In the genomic region with DNA sequence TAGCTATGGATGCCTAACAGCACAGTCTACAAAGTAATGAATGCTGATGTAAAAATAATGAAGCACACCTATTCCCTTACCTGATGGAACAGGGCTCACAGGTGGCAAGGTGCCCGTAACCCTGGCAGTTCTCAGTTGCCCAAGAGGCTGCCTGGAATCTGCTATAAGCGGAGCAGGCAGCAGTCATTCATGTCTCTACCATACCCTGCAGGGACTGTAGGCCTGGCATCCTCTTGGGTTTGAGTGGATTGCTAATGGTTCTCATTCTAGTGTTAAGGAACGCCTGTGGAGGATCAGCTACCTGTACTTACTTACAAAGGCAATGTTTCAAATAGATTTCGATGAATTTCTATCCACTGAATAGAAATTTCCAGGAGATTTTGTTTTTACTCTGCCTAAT, we compare ENCODE assay signal across 20 cellular contexts. TPM values are rescaled to one million over a fixed set of nuclear protein-coding genes. Genes with fewer than 3 reads are reported as not detected.
A peak's percentile ranks its signal among the peaks of the same experiment; 100 is the strongest.
DNase-seq lines count a peak whose midpoint lies in the region; ATAC-seq and TF ChIP-seq lines count a peak whose summit lies in the region.
"Had no signal": no experiment of that assay in that cellular context is flagged by ENCODE, and none has a peak within 500 bp of the region (broad histone marks: within the 10 kb centered on the region; RNA-seq: fewer than 3 reads in every experiment).

No MANE protein-coding gene starts in this region.

- H4K8ac ChIP-seq in trophoblast cell (ENCODE audit: low read depth, low read length): no peak overlapping the region

- H3K23ac ChIP-seq in trophoblast cell (ENCODE audit: low read length): no peak overlapping the region

- CTCF ChIA-PET in RWPE1 (lab: Yijun Ruan, JAX): interaction anchor here (1.1 kb wide), 1 partner anchor 48 kb away, joined by 4 read pairs; no protein-coding TSS in a partner anchor

- H4K12ac ChIP-seq in trophoblast cell (ENCODE audit: low read depth, low read length): no peak overlapping the region

- H3K27ac ChIP-seq in RWPE1: peak overlapping the region; percentile 24; the same call in 1 of the 2 replicates
- H3K27ac ChIP-seq in trophoblast cell (ENCODE audit: low read depth, low read length): no peak overlapping the region

- DNase-seq in H7 (peak; percentile 60), RWPE1 (ENCODE audit: low spot score) (no peak), iPS DF 4.7 (ENCODE audit: extremely low read depth, low spot score) (peak; percentile 51), trophoblast cell (no peak), cortex of kidney (lab: John Stamatoyannopoulos, UW) (no peak)
- DNase-seq in stimulated activated CD4-positive, alpha-beta T cell treated with anti-CD3 and anti-CD28 coated beads, Interleukin-15, amount 100 ng/mL, for 24 hours: no peak
- DNase-seq: Calu3; CD4-positive, alpha-beta memory T cell; EL; NCI-H1092 treated with DMSO at 0.1 percent for 48 hours; NCI-H2081; NCI-H510A; NCI-H748 treated with DMSO at 0.1 percent for 48 hours; OCI-M1; RPMI8226; SIG-M5 had no signal

- H3K4me3 ChIP-seq in H7 (ENCODE audit: insufficient read depth, low read depth, low read length): no peak overlapping the region
- H3K4me3 ChIP-seq in trophoblast cell (ENCODE audit: low read depth, low read length): no peak overlapping the region
- H3K4me3 ChIP-seq: A549 had no signal

- H2AK5ac ChIP-seq in trophoblast cell (ENCODE audit: low read length): no peak overlapping the region

- no peak overlapping the region for H3K14ac ChIP-seq in trophoblast cell (ENCODE audit: low read length)

- WGBS in trophoblast cell (ENCODE audit: extremely low coverage, insufficient coverage, insufficient read length): no CpG with 5 or more reads among the region's 4 CpGs

- H3K27me3 ChIP-seq in H7 (ENCODE audit: control insufficient read depth, insufficient read depth, low read length): no peaks in the 10 kb centered on the region
- H3K27me3 ChIP-seq in trophoblast cell (ENCODE audit: insufficient read depth, low read length): no peaks in the 10 kb centered on the region

- H3K4ac ChIP-seq in trophoblast cell (ENCODE audit: low read depth, low read length): peak overlapping the region; percentile 24

- ATAC-seq in GM21515 (IDR thresholded peaks at IDR 0.05; ENCODE audit: unreplicated experiment) (no peak), HG03378 (IDR thresholded peaks at IDR 0.05; ENCODE audit: unreplicated experiment) (no peak)
- ATAC-seq: A549, SK-N-SH treated with all-trans-retinoic acid at 6 μM for 48 hours had no signal

- no peak overlapping the region for H2BK5ac ChIP-seq in trophoblast cell (ENCODE audit: low read depth, low read length, poor library complexity)

- H3K36me3 ChIP-seq in H7 (replicated peaks; ENCODE audit: control insufficient read depth, insufficient read depth, low read length): no peaks in the 10 kb centered on the region; the same call in 1 of the 2 replicates
- H3K36me3 ChIP-seq in trophoblast cell (ENCODE audit: control insufficient read depth in 1 of 2, insufficient read depth in 2 of 2, low read length in 2 of 2): peaks cover 4 to 7% of the 10 kb centered on the region in 2 experiments

- H3K9me3 ChIP-seq in trophoblast cell (ENCODE audit: insufficient read depth, low read depth, low read length): no peaks in the 10 kb centered on the region
- H3K9me3 ChIP-seq: A549 had no signal

- H3K79me1 ChIP-seq in trophoblast cell (ENCODE audit: low read length): peaks cover 8% of the 10 kb centered on the region

- H3K4me2 ChIP-seq in trophoblast cell (ENCODE audit: low read length): no peak overlapping the region
- H3K4me2 ChIP-seq: A549 had no signal

- H2AFZ ChIP-seq in trophoblast cell (ENCODE audit: insufficient read depth, low read length, poor library complexity): no peak overlapping the region

- peak overlapping the region; percentile 63 for H3K9ac ChIP-seq in trophoblast cell (ENCODE audit: low read length)

- H3K4me1 ChIP-seq in trophoblast cell (ENCODE audit: control insufficient read depth in 1 of 2, insufficient read depth in 2 of 2, low read length in 2 of 2): peaks cover 15 to 17% of the 10 kb centered on the region in 2 experiments

- H4K91ac ChIP-seq in trophoblast cell (ENCODE audit: low read depth, low read length): no peak overlapping the region

- POLR2A ChIA-PET in RWPE1 (lab: Yijun Ruan, JAX; ENCODE audit: low non-redundant PET): no interaction called here

- H2BK120ac ChIP-seq in trophoblast cell (ENCODE audit: insufficient read depth, low read length, poor library complexity): no peak overlapping the region

- TF ChIP-seq CTCF in RWPE1 (conservative IDR thresholded peaks at IDR 0.05; ENCODE audit: low read depth): no peak

- peaks cover 2% of the 10 kb centered on the region for H3K79me2 ChIP-seq in trophoblast cell (ENCODE audit: control insufficient read depth, insufficient read depth, low read length, poor library complexity)

- no peak overlapping the region for H2BK12ac ChIP-seq in trophoblast cell (ENCODE audit: low read length)

- H3K18ac ChIP-seq in trophoblast cell (ENCODE audit: low read length): no peak overlapping the region

RNA-seq across cellular contexts. Expression of gene BAIAP2L1, which starts 38.4 kb away (rescaled TPM):
- 16.6 and 24.9 TPM in 2 replicates for total RNA-seq in H7 (2014; rRNA removed; shearing (Covaris generic))
- polyA plus RNA-seq in trophoblast cell (2013): 43.3 and 44.5 TPM in 2 replicates

Comparison
In these comparisons a context has a peak if more than half of its experiments do, and no peak if none do; other contexts are left out.
1. DNase-seq: peak in H7 (single experiment) and iPS DF 4.7 (single experiment); none in RWPE1 (single experiment), trophoblast cell (0 of 2), stimulated activated CD4-positive, alpha-beta T cell treated with anti-CD3 and anti-CD28 coated beads, Interleukin-15, amount 100 ng/mL, for 24 hours (single experiment) and cortex of kidney (single experiment).